8 cellular contexts compared by ENCODE assay signal in the genomic region with DNA sequence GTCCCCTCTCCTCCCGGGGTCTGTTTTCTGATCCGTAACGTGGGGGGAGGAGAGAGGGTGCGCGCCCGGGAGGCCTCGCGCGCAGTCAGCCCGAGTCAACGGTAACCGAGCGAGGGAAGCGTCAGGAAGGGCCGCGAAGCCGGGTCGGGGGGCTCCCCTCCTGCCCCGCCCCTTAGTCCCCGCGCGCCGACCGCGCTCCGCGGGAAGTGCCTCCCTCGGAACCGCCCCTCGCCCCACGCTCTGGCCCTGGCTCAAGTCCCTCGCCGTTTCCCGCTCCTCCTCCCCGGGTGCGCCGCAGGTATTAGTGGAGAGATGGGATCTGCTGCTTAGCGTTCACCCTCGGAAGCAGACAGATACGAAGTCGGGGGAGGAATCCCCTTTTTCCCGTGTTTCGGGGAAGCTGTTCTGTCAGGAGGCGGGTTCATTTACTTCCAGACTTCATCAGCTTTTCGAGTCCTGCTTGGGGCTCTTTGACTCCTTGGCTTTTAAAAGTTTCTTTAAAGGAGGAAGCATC. TPM values are rescaled to one million over a fixed set of nuclear protein-coding genes. Genes with fewer than 3 reads are reported as not detected.
DNase-seq lines count a peak whose midpoint lies in the region; ATAC-seq and TF ChIP-seq lines count a peak whose summit lies in the region.

No MANE protein-coding gene starts in this region.

- H3K36me3 Mint-ChIP-seq in natural killer cell treated with Interleukin-12 subunit alpha and Interleukin-12 subunit beta and Interleukin-15 and Interleukin-18, amount 100 ng/mL, for 72 hours = peaks cover 18% of the 10 kb centered on the region

- peak overlapping the region; percentile 71 for H3K4me2 ChIP-seq in HCT116 (ENCODE audit: low read length)

- H3K4me3 ChIP-seq in HCT116 (replicated peaks in 1 of 2; ENCODE audit: low read depth in 1 of 2, low read length in 2 of 2) (peak overlapping the region; percentile 65 to 78), esophagus muscularis mucosa (peak overlapping the region; percentile 81 to 99 (median 90)), tibial nerve (peak overlapping the region; percentile 75 to 100 (median 86))

- no peaks in the 10 kb centered on the region for H3K9me2 ChIP-seq in HCT116 (ENCODE audit: insufficient read depth)

- no peak for TF ChIP-seq CTCF in GM10248 (IDR thresholded peaks at IDR 0.05; ENCODE audit: control extremely low read depth, extremely low read depth, low read depth, missing control alignments)
- TF ChIP-seq CTCF in HCT116 (IDR thresholded peaks at IDR 0.05 in 2 of 3, conservative IDR thresholded peaks at IDR 0.05 in 1 of 3; ENCODE audit: borderline replicate concordance in 1 of 3, insufficient read depth in 1 of 3, low read depth in 2 of 3, low read length in 2 of 3) = no peak
- TF ChIP-seq CTCF in esophagus muscularis mucosa (IDR thresholded peaks at IDR 0.05) = no peak
- no peak for TF ChIP-seq CTCF in tibial nerve (IDR thresholded peaks at IDR 0.05)

- peaks cover 37 to 44% of the 10 kb centered on the region in 2 donors for H3K4me1 Mint-ChIP-seq in natural killer cell treated with Interleukin-12 subunit alpha and Interleukin-12 subunit beta and Interleukin-15 and Interleukin-18, amount 100 ng/mL, for 72 hours (ENCODE audit: low read depth in 2 of 2)

- no peaks in the 10 kb centered on the region for H3K27me3 Mint-ChIP-seq in natural killer cell treated with Interleukin-12 subunit alpha and Interleukin-12 subunit beta and Interleukin-15 and Interleukin-18, amount 100 ng/mL, for 72 hours

- H3K27me3 ChIP-seq in HCT116 (ENCODE audit: insufficient read depth, low read length) = no peaks in the 10 kb centered on the region
- no peaks in the 10 kb centered on the region for H3K27me3 ChIP-seq in esophagus muscularis mucosa
- no peaks in the 10 kb centered on the region for H3K27me3 ChIP-seq in tibial nerve

- CTCF ChIA-PET in GM10248 (lab: Yijun Ruan, JAX) = interaction anchor here (1.0 to 3.9 kb wide), 4 partner anchors 14 to 91 kb away, joined by 3 to 14 read pairs (median 6); a partner anchor contains a TSS
- CTCF ChIA-PET in HCT116 (lab: Charles Lee) = interaction anchor here (1.1 kb wide), 1 partner anchor 91 kb away, joined by 3 read pairs; no protein-coding TSS in a partner anchor

- WGBS in esophagus muscularis mucosa = 0% methylated on average over 11 of the region's 45 CpGs
- WGBS in tibial nerve, 2 donors = 1 to 2% methylated on average over 17 to 21 of the region's 45 CpGs

- H3K27ac ChIP-seq in HCT116 (ENCODE audit: low read depth, low read length) (peak overlapping the region; percentile 98), esophagus muscularis mucosa (replicated peaks in 1 of 4) (peak overlapping the region; percentile 94 to 98 (median 97)), tibial nerve (peak overlapping the region; percentile 85 to 99 (median 99))

- TF ChIP-seq POLR2A in HCT116 (IDR thresholded peaks at IDR 0.05; ENCODE audit: borderline replicate concordance, extremely low read depth, insufficient read depth, insufficient read length) = no peak
- TF ChIP-seq POLR2A in esophagus muscularis mucosa (IDR thresholded peaks at IDR 0.05; ENCODE audit: low read depth) = no peak
- no peak for TF ChIP-seq POLR2A in tibial nerve (IDR thresholded peaks at IDR 0.05)

- TF ChIP-seq EP300 in esophagus muscularis mucosa (IDR thresholded peaks at IDR 0.05) = no peak
- TF ChIP-seq EP300 in tibial nerve (IDR thresholded peaks at IDR 0.05) = no peak

- DNase-seq in GM10248 (ENCODE audit: extremely low spot score) = peak; percentile 47
- no peak for DNase-seq in HCT116 (ENCODE audit: low read depth, low spot score)
- peak; percentile 1 for DNase-seq in NCI-H128 (lab: John Stamatoyannopoulos, UW; ENCODE audit: unreplicated experiment)
- peak; percentile 38 for DNase-seq in activated CD8-positive, alpha-beta memory T cell treated with anti-CD3 and anti-CD28 coated beads, Interleukin-2, amount 50 U/mL, for 4 hours
- no peak for DNase-seq in esophagus muscularis mucosa (ENCODE audit: extremely low spot score)
- peak; percentile 79 for DNase-seq in natural killer cell treated with Interleukin-12 subunit alpha and Interleukin-12 subunit beta and Interleukin-15 and Interleukin-18, amount 100 ng/mL, for 72 hours (ENCODE audit: low spot score)
- DNase-seq in tibial nerve (ENCODE audit: low spot score in 2 of 2) = peak in 1 of 2 donors; percentile 30
- no peak for DNase-seq in HCEC 1CT

- H3K27ac Mint-ChIP-seq in natural killer cell treated with Interleukin-12 subunit alpha and Interleukin-12 subunit beta and Interleukin-15 and Interleukin-18, amount 100 ng/mL, for 72 hours = peak overlapping the region; percentile 87 to 96

- peak; percentile 16 for ATAC-seq in HCT116
- ATAC-seq in natural killer cell treated with Interleukin-12 subunit alpha and Interleukin-12 subunit beta and Interleukin-15 and Interleukin-18, amount 100 ng/mL, for 72 hours = peak; percentile 58 to 61

- peaks cover 30% of the 10 kb centered on the region; the same call in 1 of the 2 replicates for H4K20me1 ChIP-seq in HCT116 (ENCODE audit: insufficient read depth)

- H3K79me2 ChIP-seq in HCT116 (ENCODE audit: insufficient read depth, low read length) = peaks cover 58% of the 10 kb centered on the region

- H3K36me3 ChIP-seq in HCT116 (ENCODE audit: control insufficient read depth in 1 of 2, insufficient read depth in 2 of 2, low read length in 2 of 2) = peaks cover 18 to 19% of the 10 kb centered on the region in 2 experiments
- H3K36me3 ChIP-seq in esophagus muscularis mucosa = peaks cover 0 to 19% (median 9%) of the 10 kb centered on the region in 4 donors
- H3K36me3 ChIP-seq in tibial nerve = peaks cover 0 to 8% (median 0%) of the 10 kb centered on the region in 3 donors

- intact Hi-C loops in HCT116 (cut with micrococcal nuclease) = loop anchor here (10.0 kb wide), 1 partner anchor 91 kb away; no protein-coding TSS in a partner anchor
- intact Hi-C loops in esophagus muscularis mucosa (cut with DNase I) = loop anchor here (5.0 kb wide), 2 partner anchors 33 to 62 kb away; a partner anchor contains a TSS

- peak overlapping the region; percentile 91 for H3K4me3 Mint-ChIP-seq in natural killer cell treated with Interleukin-12 subunit alpha and Interleukin-12 subunit beta and Interleukin-15 and Interleukin-18, amount 100 ng/mL, for 72 hours

- H2AFZ ChIP-seq in HCT116 (ENCODE audit: low read depth, low read length, poor library complexity, severe bottlenecking) = no peak overlapping the region

- TF ChIP-seq RAD21 in HCT116 (IDR thresholded peaks at IDR 0.05; ENCODE audit: low read depth) = no peak

- no peaks in the 10 kb centered on the region for H3K9me3 ChIP-seq in HCT116 (ENCODE audit: control insufficient read depth in 1 of 2, insufficient read depth in 1 of 2, low read depth in 1 of 2, low read length in 2 of 2)
- no peaks in the 10 kb centered on the region for H3K9me3 ChIP-seq in esophagus muscularis mucosa
- no peaks in the 10 kb centered on the region for H3K9me3 ChIP-seq in tibial nerve

- H3K4me1 ChIP-seq in HCT116 (ENCODE audit: control insufficient read depth in 1 of 2, insufficient read depth in 2 of 2, low read length in 2 of 2) (peaks cover 22 to 51% of the 10 kb centered on the region in 2 experiments), esophagus muscularis mucosa (peaks cover 48 to 56% (median 53%) of the 10 kb centered on the region in 4 donors), tibial nerve (peaks cover 0 to 55% (median 37%) of the 10 kb centered on the region in 4 donors)

- peak overlapping the region; percentile 99 for H3K9ac ChIP-seq in HCT116 (ENCODE audit: low read length)

- no peaks in the 10 kb centered on the region for H3K9me3 Mint-ChIP-seq in natural killer cell treated with Interleukin-12 subunit alpha and Interleukin-12 subunit beta and Interleukin-15 and Interleukin-18, amount 100 ng/mL, for 72 hours

- RAD21 ChIA-PET in HCT116 (lab: Charles Lee; ENCODE audit: low non-redundant PET in 1 of 2, low total read pairs in 2 of 2, uncharacterized antibody in 2 of 2, unreplicated experiment in 2 of 2) = no interaction called here

- no TSS peak for BruUV-seq in HCT116 (replicated peaks; lab: Mats Ljungman, UMichigan)

- POLR2A ChIA-PET in GM10248 (lab: Yijun Ruan, JAX) (interaction anchor here (0.9 to 1.5 kb wide), 2 partner anchors 32 to 55 kb away, joined by 3 read pairs; a partner anchor contains a TSS), HCT116 (lab: Charles Lee) (interaction anchor here (1.0 kb wide), 1 partner anchor 10 kb away, joined by 3 read pairs; no protein-coding TSS in a partner anchor)

TF ChIP-seq in HCT116, 20 proteins besides CTCF, POLR2A, EP300 and RAD21:
- TF ChIP-seq EZH2 (IDR thresholded peaks at IDR 0.05) = no peak
- no peak for TF ChIP-seq EGR1 (IDR thresholded peaks at IDR 0.05; ENCODE audit: low read depth)
- TF ChIP-seq SRF (IDR thresholded peaks at IDR 0.05; ENCODE audit: low read depth) = no peak
- no peak for TF ChIP-seq JUND (IDR thresholded peaks at IDR 0.05)
- TF ChIP-seq EZH2phosphoT487 (IDR thresholded peaks at IDR 0.05; ENCODE audit: borderline replicate concordance) = no peak
- TF ChIP-seq ZFX (IDR thresholded peaks at IDR 0.05) = 0 out of 2 replicates have a peak, but pooled peaks have one; percentile 6
- no peak for TF ChIP-seq FOSL1 (IDR thresholded peaks at IDR 0.05; ENCODE audit: low read depth)
- no peak for TF ChIP-seq CBX3 (IDR thresholded peaks at IDR 0.05; ENCODE audit: low read depth)

RNA-seq across cellular contexts. Expression of a gene that starts 0.8 kb away (rescaled TPM):
- 298 TPM for total RNA-seq in HCT116 (2021; ENCODE audit: unreplicated experiment)
- polyA plus RNA-seq in HCT116 (2012) = 187 and 244 TPM in 2 replicates
- total RNA-seq in esophagus muscularis mucosa = 100 to 1,000 TPM; 103 to 126 (median 116) TPM
- 100 to 1,000 TPM; 259 to 373 TPM for total RNA-seq in natural killer cell treated with Interleukin-12 subunit alpha and Interleukin-12 subunit beta and Interleukin-15 and Interleukin-18, amount 100 ng/mL, for 72 hours
- total RNA-seq in tibial nerve = 100 to 1,000 TPM; 139 to 251 (median 164) TPM

RNA-seq across cellular contexts. Expression of a gene that starts 32.4 kb away (rescaled TPM):
- total RNA-seq in HCT116 (2021; ENCODE audit: unreplicated experiment) (22.5 TPM), esophagus muscularis mucosa (100 to 1,000 TPM; 227 to 286 (median 247) TPM), tibial nerve (100 to 1,000 TPM; 149 to 242 (median 184) TPM)
- 22.9 and 27.8 TPM in 2 replicates for polyA plus RNA-seq in HCT116 (2012)
- 10 to 100 TPM; 13.7 to 17.0 TPM for total RNA-seq in natural killer cell treated with Interleukin-12 subunit alpha and Interleukin-12 subunit beta and Interleukin-15 and Interleukin-18, amount 100 ng/mL, for 72 hours

RNA-seq across cellular contexts. Expression of a gene that starts 55.4 kb away (rescaled TPM):
- total RNA-seq in HCT116 (2021; ENCODE audit: unreplicated experiment) (140 TPM), esophagus muscularis mucosa (100 to 1,000 TPM in 1 of 4 donors, 10 to 100 TPM in 3; 27.8 to 101 (median 42.3) TPM), tibial nerve (100 to 1,000 TPM in 1 of 4 donors, 10 to 100 TPM in 3; 35.6 to 147 (median 68.9) TPM)
- 164 and 236 TPM in 2 replicates for polyA plus RNA-seq in HCT116 (2012)
- total RNA-seq in natural killer cell treated with Interleukin-12 subunit alpha and Interleukin-12 subunit beta and Interleukin-15 and Interleukin-18, amount 100 ng/mL, for 72 hours = 100 to 1,000 TPM; 102 to 105 TPM

RNA-seq across cellular contexts. Expression of a gene that starts 56.9 kb away (rescaled TPM):
- 1.3 TPM for total RNA-seq in HCT116 (2021; ENCODE audit: unreplicated experiment)
- 1.3 and 1.5 TPM in 2 replicates for polyA plus RNA-seq in HCT116 (2012)
- 1 to 10 TPM in 1 of 4 donors, under 1 TPM in 3; 0.26 to 1.3 (median 0.55) TPM for total RNA-seq in esophagus muscularis mucosa
- 1 to 10 TPM; 1.5 to 2.0 TPM for total RNA-seq in natural killer cell treated with Interleukin-12 subunit alpha and Interleukin-12 subunit beta and Interleukin-15 and Interleukin-18, amount 100 ng/mL, for 72 hours
- total RNA-seq in tibial nerve = 1 to 10 TPM; 1.3 to 3.6 (median 1.6) TPM

Comparison
In these comparisons a context has a peak if more than half of its experiments do, and no peak if none do; other contexts are left out.
1. DNase-seq: peak in GM10248 (single experiment), NCI-H128 (single experiment), activated CD8-positive, alpha-beta memory T cell treated with anti-CD3 and anti-CD28 coated beads, Interleukin-2, amount 50 U/mL, for 4 hours (single experiment) and natural killer cell treated with Interleukin-12 subunit alpha and Interleukin-12 subunit beta and Interleukin-15 and Interleukin-18, amount 100 ng/mL, for 72 hours (single experiment); none in HCT116 (single experiment), esophagus muscularis mucosa (single experiment) and HCEC 1CT (single experiment).
2. Peak in every context shown above with its lines, with median percentiles within 50 percentile points of each other: H3K27ac ChIP-seq and H3K4me3 ChIP-seq.